ENCODE assay signal across 1 cellular context in the genomic region with DNA sequence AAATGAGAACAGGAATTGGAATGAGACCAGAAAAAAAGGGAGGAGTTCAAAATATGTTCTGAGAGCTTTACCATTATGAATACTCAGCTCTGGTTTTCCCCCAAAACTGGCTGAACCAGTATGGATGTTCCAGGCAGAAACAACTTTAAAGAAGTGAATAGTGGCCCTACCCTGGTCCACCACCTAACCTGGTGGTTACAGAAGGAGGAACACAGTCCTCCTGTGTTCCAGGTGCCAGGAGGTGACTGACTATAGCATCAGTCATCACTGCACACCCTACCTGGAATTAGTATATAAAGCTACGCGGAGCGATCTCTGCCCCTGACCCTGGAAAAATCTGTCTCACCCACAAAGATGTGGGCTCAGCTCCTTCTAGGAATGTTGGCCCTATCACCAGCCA.
TF ChIP-seq lines count a peak whose summit lies in the region.

Gene A2ML1 (plus strand): TSS at position 324 of the 400 bp plus-strand sequence. CDS start 31 bp downstream, at position 355.

TF ChIP-seq in H1, 55 proteins besides CTCF, POLR2A, EP300 and RAD21:
- no peak for TF ChIP-seq SP1 (IDR thresholded peaks at IDR 0.05; ENCODE audit: low read depth, low read length)
- TF ChIP-seq RNF2 (IDR thresholded peaks at IDR 0.05; ENCODE audit: borderline replicate concordance, low read depth, low read length, missing control alignments, poor library complexity, severe bottlenecking) = no peak
- no peak for TF ChIP-seq SP2 (IDR thresholded peaks at IDR 0.05; ENCODE audit: low read length)
- TF ChIP-seq KDM1A (IDR thresholded peaks at IDR 0.05; ENCODE audit: borderline replicate concordance, low read length) = no peak
- no peak for TF ChIP-seq SIN3A (conservative IDR thresholded peaks at IDR 0.05 in 1 of 2, IDR thresholded peaks at IDR 0.05 in 1 of 2; ENCODE audit: low read depth in 1 of 2, low read length in 2 of 2)
